Comparison of ENCODE assay signal across 23 cellular contexts in the genomic region with DNA sequence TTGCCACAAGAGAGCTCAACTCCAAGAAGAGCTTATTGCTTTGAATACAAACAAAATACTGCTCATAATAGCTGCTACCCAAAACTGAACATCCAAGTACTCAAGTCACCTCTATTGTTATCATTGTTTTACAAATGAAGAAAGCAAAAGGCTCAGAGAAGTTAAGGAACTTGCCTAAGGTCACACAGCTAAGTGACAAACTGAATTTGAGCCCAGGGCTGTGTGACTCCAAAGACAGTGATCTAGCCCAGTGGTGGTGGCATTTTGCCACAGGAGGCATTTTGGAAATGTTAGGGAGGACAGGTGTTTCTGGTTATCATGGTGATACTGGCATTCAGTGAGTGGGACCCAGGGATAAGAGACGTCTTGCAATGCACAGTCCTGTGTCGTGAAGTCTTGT.
DNase-seq lines count a peak whose midpoint lies in the region; ATAC-seq, FAIRE-seq and TF ChIP-seq lines count a peak whose summit lies in the region.
"Had no signal": no experiment of that assay in that cellular context is flagged by ENCODE, and none has a peak within 500 bp of the region (broad histone marks: within the 10 kb centered on the region; RNA-seq: fewer than 3 reads in every experiment).

No MANE protein-coding gene starts in this region.

- no peak overlapping the region for H3K9ac ChIP-seq in H1 (replicated peaks in 1 of 4; ENCODE audit: extremely low read depth in 1 of 4, low read depth in 3 of 4, low read length in 3 of 4)
- H3K9ac ChIP-seq: GM23248, KMS-11 had no signal

- H2AFZ ChIP-seq in H1 (ENCODE audit: low read length): no peak overlapping the region
- H2AFZ ChIP-seq: GM23248 had no signal

- no peak for TF ChIP-seq EP300 in H1 (IDR thresholded peaks at IDR 0.05; ENCODE audit: borderline replicate concordance in 1 of 2, low read depth in 2 of 2, low read length in 2 of 2)

- POLR2A ChIA-PET in H1 (lab: Charles Lee; ENCODE audit: partially characterized antibody): interaction anchor here (1.1 to 1.2 kb wide), 2 partner anchors 10 to 11 kb away, joined by 3 read pairs; no protein-coding TSS in a partner anchor

- intact Hi-C loops in uterus (cut with DNase I; ENCODE audit: low total_unique reads): no loop called here

- no peak overlapping the region for H3K18ac ChIP-seq in H1 (ENCODE audit: extremely low read depth, low read length)

- H4K20me1 ChIP-seq in H1 (replicated peaks in 1 of 2; ENCODE audit: control insufficient read depth in 1 of 2, insufficient read depth in 2 of 2, low read length in 2 of 2): no peaks in the 10 kb centered on the region

- FAIRE-seq in H1 (lab: Jason Lieb, UNC): no peak
- FAIRE-seq: G401.6, GM12892 had no signal

- H3K27me3 Mint-ChIP-seq in stimulated activated naive CD8-positive, alpha-beta T cell treated with anti-CD3 and anti-CD28 coated beads, Interleukin-15, Interleukin-2, amounts not matched to agents 100 ng/mL and 50 ng/mL, for 24 hours: peaks cover 9% of the 10 kb centered on the region

- H3K27me3 ChIP-seq in H1 (replicated peaks in 1 of 4; ENCODE audit: control insufficient read depth in 3 of 4, extremely low read depth in 1 of 4, insufficient read depth in 3 of 4, low read length in 3 of 4) (no peaks in the 10 kb centered on the region; a peak in 1 of 7 replicates), uterus (no peaks in the 10 kb centered on the region)
- H3K27me3 ChIP-seq: BE2C had no signal

- H2AK5ac ChIP-seq in H1 (ENCODE audit: low read depth, low read length): no peak overlapping the region; the same call in 1 of the 2 replicates

- H3K23me2 ChIP-seq in H1 (ENCODE audit: low read depth, low read length): no peaks in the 10 kb centered on the region

- no peak overlapping the region for H2BK120ac ChIP-seq in H1 (replicated peaks; ENCODE audit: low read depth, low read length)

- H2BK5ac ChIP-seq in H1 (ENCODE audit: low read depth, low read length): no peak overlapping the region

- H2BK15ac ChIP-seq in H1 (ENCODE audit: low read length): no peak overlapping the region

- H3K14ac ChIP-seq in H1 (ENCODE audit: insufficient read length): no peak overlapping the region

- ATAC-seq in stimulated activated naive CD8-positive, alpha-beta T cell treated with anti-CD3 and anti-CD28 coated beads, Interleukin-15, Interleukin-2, amounts not matched to agents 100 U/mL and 50 U/mL, for 24 hours: no peak
- no peak for ATAC-seq in GM21381 (IDR thresholded peaks at IDR 0.05; ENCODE audit: unreplicated experiment)
- ATAC-seq: HCT116 had no signal

- H3K27ac Mint-ChIP-seq in stimulated activated naive CD8-positive, alpha-beta T cell treated with anti-CD3 and anti-CD28 coated beads, Interleukin-15, Interleukin-2, amounts not matched to agents 100 ng/mL and 50 ng/mL, for 24 hours: peak overlapping the region; percentile 61
- H3K27ac Mint-ChIP-seq: CD4-positive, CD25-positive, alpha-beta regulatory T cell; CD8-positive, alpha-beta memory T cell; HFFc6 had no signal

- DNase-seq in stimulated activated naive CD8-positive, alpha-beta T cell treated with anti-CD3 and anti-CD28 coated beads, Interleukin-15, Interleukin-2, amounts not matched to agents 100 U/mL and 50 U/mL, for 24 hours: no peak
- DNase-seq in H1 (ENCODE audit: low read depth in 1 of 2, low spot score in 2 of 2): no peak
- DNase-seq in myocyte (ENCODE audit: low read depth): peak; percentile 38
- DNase-seq in uterus: no peak
- no peak for DNase-seq in DMS79 (lab: John Stamatoyannopoulos, UW)
- no peak for DNase-seq in NCI-H1048 (lab: John Stamatoyannopoulos, UW)
- DNase-seq: ACHN; BE2C; C1 segment of cervical spinal cord; CD4-positive, CD25-positive, alpha-beta regulatory T cell; CD8-positive, alpha-beta memory T cell; COR-L47; DMS 273 treated with DMSO at 0.1 percent for 48 hours; DMS53; GM23248; H7; HFFc6 had no signal

- H3K27ac ChIP-seq in H1 (ENCODE audit: low read depth, low read length) (no peak overlapping the region), uterus (peak overlapping the region; percentile 93 to 94)
- H3K27ac ChIP-seq: GM23248, KMS-11 had no signal

- no peak overlapping the region for H3K56ac ChIP-seq in H1 (replicated peaks; ENCODE audit: insufficient read length, low read depth, low read length)

- no peak overlapping the region for H2BK20ac ChIP-seq in H1 (ENCODE audit: low read length)

- TF ChIP-seq CTCF in H1 (IDR thresholded peaks at IDR 0.05; ENCODE audit: control extremely low read depth in 1 of 3, insufficient read depth in 1 of 3, low read depth in 1 of 3, low read length in 3 of 3): no peak
- no peak for TF ChIP-seq CTCF in uterus (IDR thresholded peaks at IDR 0.05)

- no peaks in the 10 kb centered on the region for H3K4me1 Mint-ChIP-seq in stimulated activated naive CD8-positive, alpha-beta T cell treated with anti-CD3 and anti-CD28 coated beads, Interleukin-15, Interleukin-2, amounts not matched to agents 100 ng/mL and 50 ng/mL, for 24 hours (ENCODE audit: low read depth)
- H3K4me1 Mint-ChIP-seq: CD4-positive, CD25-positive, alpha-beta regulatory T cell; CD8-positive, alpha-beta memory T cell had no signal

- H4K91ac ChIP-seq in H1 (replicated peaks; ENCODE audit: insufficient read length, low read length): no peak overlapping the region

- no peak overlapping the region for H4K8ac ChIP-seq in H1 (ENCODE audit: extremely low read depth, insufficient read depth, low read length)

- H3K4me2 ChIP-seq in H1 (ENCODE audit: insufficient read depth in 1 of 2, low read depth in 2 of 2, low read length in 2 of 2): no peak overlapping the region
- H3K4me2 ChIP-seq: KMS-11 had no signal

- H3K4me3 ChIP-seq in H1 (ENCODE audit: extremely low read depth in 1 of 4, insufficient read depth in 2 of 4, low read depth in 3 of 4, low read length in 4 of 4) (no peak overlapping the region), uterus (no peak overlapping the region)
- H3K4me3 ChIP-seq: GM23248 had no signal

- H3K9me3 Mint-ChIP-seq in stimulated activated naive CD8-positive, alpha-beta T cell treated with anti-CD3 and anti-CD28 coated beads, Interleukin-15, Interleukin-2, amounts not matched to agents 100 ng/mL and 50 ng/mL, for 24 hours: no peaks in the 10 kb centered on the region
- H3K9me3 Mint-ChIP-seq: HFFc6 had no signal

- CTCF ChIA-PET in H1 (lab: Charles Lee; ENCODE audit: partially characterized antibody): interaction anchor here (0.8 to 5.1 kb wide), 9 partner anchors 11 to 82 kb away, joined by 3 to 37 read pairs (median 5); no protein-coding TSS in a partner anchor

- no peak for TF ChIP-seq RAD21 in H1 (IDR thresholded peaks at IDR 0.05 in 1 of 2, conservative IDR thresholded peaks at IDR 0.05 in 1 of 2; ENCODE audit: low read depth in 2 of 2, low read length in 2 of 2)

- TF ChIP-seq POLR2A in H1 (IDR thresholded peaks at IDR 0.05; ENCODE audit: control extremely low read depth in 1 of 2, low read depth in 2 of 2, low read length in 2 of 2) (no peak), uterus (IDR thresholded peaks at IDR 0.05) (no peak)

- no peaks in the 10 kb centered on the region for H3K79me2 ChIP-seq in H1 (ENCODE audit: control insufficient read depth in 1 of 2, insufficient read depth in 2 of 2, low read length in 2 of 2)

- H3K9me3 ChIP-seq in H1 (ENCODE audit: insufficient read depth in 2 of 2, low read depth in 1 of 2, low read length in 1 of 2) (no peaks in the 10 kb centered on the region), uterus (no peaks in the 10 kb centered on the region)
- H3K9me3 ChIP-seq: BE2C had no signal

- H3K79me1 ChIP-seq in H1 (ENCODE audit: low read depth, low read length): no peaks in the 10 kb centered on the region

- H3K4me1 ChIP-seq in H1 (replicated peaks in 1 of 4; ENCODE audit: control insufficient read depth in 3 of 4, insufficient read depth in 4 of 4, low read length in 3 of 4) (peaks cover 0 to 6% (median 0%) of the 10 kb centered on the region in 4 experiments; a peak in 2 of 7 replicates), uterus (peaks cover 8 to 12% of the 10 kb centered on the region in 2 donors)
- H3K4me1 ChIP-seq: BE2C had no signal

- no peak overlapping the region for H2BK12ac ChIP-seq in H1 (ENCODE audit: low read depth, low read length)

- H3K4me3 Mint-ChIP-seq in stimulated activated naive CD8-positive, alpha-beta T cell treated with anti-CD3 and anti-CD28 coated beads, Interleukin-15, Interleukin-2, amounts not matched to agents 100 ng/mL and 50 ng/mL, for 24 hours: no peak overlapping the region
- H3K4me3 Mint-ChIP-seq: CD4-positive, CD25-positive, alpha-beta regulatory T cell; CD8-positive, alpha-beta memory T cell; HFFc6 had no signal

- H3K23ac ChIP-seq in H1 (ENCODE audit: insufficient read length): no peak overlapping the region

- no peak overlapping the region for H3K4ac ChIP-seq in H1 (replicated peaks; ENCODE audit: insufficient read length, low read depth, low read length)

- no peaks in the 10 kb centered on the region for H3K36me3 ChIP-seq in H1 (ENCODE audit: control insufficient read depth in 2 of 4, insufficient read depth in 4 of 4, low read length in 3 of 4)
- H3K36me3 ChIP-seq in uterus: no peaks in the 10 kb centered on the region
- H3K36me3 ChIP-seq: BE2C had no signal

- H4K5ac ChIP-seq in H1 (ENCODE audit: insufficient read length, low read depth, low read length): no peak overlapping the region

- WGBS in H1 (ENCODE audit: extremely low coverage in 1 of 2, insufficient coverage in 1 of 2, insufficient read length in 1 of 2, insufficient replicate concordance in 2 of 2, low coverage in 1 of 2, low lambda C conversion rate in 2 of 2, missing lambda C conversion rate in 1 of 2), 2 experiments: 93% methylated on average over 2 of the region's 2 CpGs; no CpG with 5 or more reads in 1 of the 2 experiments

- H3K36me3 Mint-ChIP-seq in stimulated activated naive CD8-positive, alpha-beta T cell treated with anti-CD3 and anti-CD28 coated beads, Interleukin-15, Interleukin-2, amounts not matched to agents 100 ng/mL and 50 ng/mL, for 24 hours (ENCODE audit: low read depth): no peaks in the 10 kb centered on the region
- H3K36me3 Mint-ChIP-seq: CD8-positive, alpha-beta memory T cell had no signal

TF ChIP-seq in H1, 55 proteins besides CTCF, POLR2A, EP300 and RAD21:
- TF ChIP-seq TBP (IDR thresholded peaks at IDR 0.05; ENCODE audit: low read depth, low read length): no peak
- TF ChIP-seq HDAC2 (IDR thresholded peaks at IDR 0.05; ENCODE audit: borderline replicate concordance in 1 of 2, low read depth in 2 of 2, low read length in 2 of 2): peak in 1 of 2 experiments; percentile 91; a peak in 1 of 4 replicates
- TF ChIP-seq KDM1A (IDR thresholded peaks at IDR 0.05; ENCODE audit: borderline replicate concordance, low read length): peak; percentile 94
